Comparison of ENCODE assay signal across 1 cellular context in the genomic region with DNA sequence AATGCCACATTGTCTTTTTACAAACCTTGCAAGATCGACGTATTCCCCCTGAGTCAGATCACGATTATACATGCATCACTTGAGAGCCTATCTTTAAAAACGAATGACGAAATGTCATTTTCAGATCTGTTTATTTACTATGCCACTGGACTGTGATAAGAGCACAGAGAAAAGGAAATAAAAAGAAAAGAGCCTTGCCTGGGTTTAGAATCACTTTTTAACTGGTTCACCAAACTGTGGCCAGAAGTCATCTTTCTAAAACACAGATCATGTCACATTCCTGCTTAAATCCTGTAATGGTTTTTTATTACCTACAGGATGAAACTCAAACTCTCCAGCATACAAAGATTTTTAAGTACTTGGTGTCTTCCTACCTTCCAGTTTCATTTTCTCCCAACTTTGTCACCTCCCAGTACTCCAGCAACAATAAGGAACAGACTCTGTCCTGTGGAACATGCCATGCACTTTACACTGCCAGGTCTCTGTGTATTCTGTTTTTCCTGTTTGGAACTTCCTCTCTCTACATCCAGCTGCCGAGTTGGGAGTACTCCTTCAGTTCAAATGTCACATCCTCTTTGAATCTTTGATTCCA.
TF ChIP-seq lines count a peak whose summit lies in the region.

No MANE protein-coding gene starts in this region.

TF ChIP-seq in HCT116, 20 proteins besides CTCF, POLR2A, EP300 and RAD21 (continued from another document):
- TF ChIP-seq, protein P1, sequence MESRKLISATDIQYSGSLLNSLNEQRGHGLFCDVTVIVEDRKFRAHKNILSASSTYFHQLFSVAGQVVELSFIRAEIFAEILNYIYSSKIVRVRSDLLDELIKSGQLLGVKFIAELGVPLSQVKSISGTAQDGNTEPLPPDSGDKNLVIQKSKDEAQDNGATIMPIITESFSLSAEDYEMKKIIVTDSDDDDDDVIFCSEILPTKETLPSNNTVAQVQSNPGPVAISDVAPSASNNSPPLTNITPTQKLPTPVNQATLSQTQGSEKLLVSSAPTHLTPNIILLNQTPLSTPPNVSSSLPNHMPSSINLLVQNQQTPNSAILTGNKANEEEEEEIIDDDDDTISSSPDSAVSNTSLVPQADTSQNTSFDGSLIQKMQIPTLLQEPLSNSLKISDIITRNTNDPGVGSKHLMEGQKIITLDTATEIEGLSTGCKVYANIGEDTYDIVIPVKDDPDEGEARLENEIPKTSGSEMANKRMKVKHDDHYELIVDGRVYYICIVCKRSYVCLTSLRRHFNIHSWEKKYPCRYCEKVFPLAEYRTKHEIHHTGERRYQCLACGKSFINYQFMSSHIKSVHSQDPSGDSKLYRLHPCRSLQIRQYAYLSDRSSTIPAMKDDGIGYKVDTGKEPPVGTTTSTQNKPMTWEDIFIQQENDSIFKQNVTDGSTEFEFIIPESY (IDR thresholded peaks at IDR 0.05; ENCODE audit: extremely low read depth, insufficient replicate concordance, low read length): no peak
- TF ChIP-seq YY1 (IDR thresholded peaks at IDR 0.05; ENCODE audit: extremely low read depth, insufficient replicate concordance, low read depth, low read length) (no peak), SIN3A (IDR thresholded peaks at IDR 0.05; ENCODE audit: low read depth) (no peak), TCF7L2 (IDR thresholded peaks at IDR 0.05; ENCODE audit: borderline replicate concordance, extremely low read depth, insufficient read depth, insufficient read length) (no peak)
